In the genomic region with DNA sequence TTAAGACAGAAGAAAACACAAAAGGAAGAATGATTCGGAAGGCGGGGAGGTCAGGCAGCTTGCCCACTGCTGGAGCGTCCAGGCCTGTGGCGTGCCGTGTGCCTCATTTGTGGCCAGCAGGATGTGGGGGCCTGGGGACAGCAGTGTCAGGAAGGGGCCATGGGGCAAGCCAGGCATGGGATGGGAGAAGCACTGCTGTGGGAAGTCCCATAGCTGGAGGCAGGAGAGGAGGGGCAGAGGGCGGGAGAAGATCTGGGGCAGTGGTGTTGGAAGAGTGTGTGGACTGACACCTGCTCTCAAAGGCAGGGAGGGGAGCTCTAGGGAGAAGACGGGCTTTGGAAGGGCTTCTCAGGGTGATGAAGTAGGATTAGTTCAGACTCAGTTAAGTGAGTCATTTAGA, we compare ENCODE assay signal across 22 cellular contexts.
A peak's percentile ranks its signal among the peaks of the same experiment; 100 is the strongest.
DNase-seq lines count a peak whose midpoint lies in the region; TF ChIP-seq lines count a peak whose summit lies in the region.
"Had no signal": no experiment of that assay in that cellular context is flagged by ENCODE, and none has a peak within 500 bp of the region (broad histone marks: within the 10 kb centered on the region; RNA-seq: fewer than 3 reads in every experiment).

No MANE protein-coding gene starts in this region.

- H4K8ac ChIP-seq in neuronal stem cell (ENCODE audit: low read depth, low read length), result peak overlapping the region; percentile 21

- H2BK15ac ChIP-seq in neuronal stem cell (ENCODE audit: low read length), result peak overlapping the region; percentile 44

- peak overlapping the region; percentile 69 for H2BK12ac ChIP-seq in neuronal stem cell (ENCODE audit: low read length)

- H2AK5ac ChIP-seq in neuronal stem cell (ENCODE audit: low read depth, low read length), result peak overlapping the region; percentile 70

- TF ChIP-seq POLR2A in erythroblast (IDR thresholded peaks at IDR 0.05; ENCODE audit: low read length), result no peak

- DNase-seq in activated CD4-positive, alpha-beta T cell treated with anti-CD3 and anti-CD28 coated beads, Interleukin-2, amount 10 ng/mL, durations not matched to agents 7 days and 5 days, result no peak
- DNase-seq in activated CD4-positive, alpha-beta T cell treated with anti-CD3 and anti-CD28 coated beads, Interleukin-2, amount 50 U/mL, for 48 hours, result no peak
- DNase-seq in M059J (ENCODE audit: low read depth) (peak; percentile 8), neuronal stem cell (ENCODE audit: low spot score) (no peak), pons (ENCODE audit: low spot score) (no peak), erythroblast (lab: John Stamatoyannopoulos, UW) (no peak), NCI-H1417 (lab: John Stamatoyannopoulos, UW) (no peak)
- no peak for DNase-seq in activated T-helper 2 cell treated with anti-CD3 and anti-CD28 coated beads, Interferon-gamma antibody, Interleukin-2, Interleukin-4, amounts not matched to agents 10 μg/mL and 5 μg/mL and 100 μg/mL, durations not matched to agents 14 hours and 24 hours and 36 hours (ENCODE audit: low spot score)
- DNase-seq: anterior cingulate cortex, BE2C, Calu3, Kasumi-1, left colon, naive B cell, NCI-H1092, NCI-H2081, NCI-H446, posterior cingulate gyrus, SJCRH30, uterus, WERI-Rb-1 had no signal

- peak overlapping the region; percentile 21 for H2AFZ ChIP-seq in neuronal stem cell (ENCODE audit: low read length)

- POLR2A ChIA-PET in activated CD4-positive, alpha-beta T cell treated with anti-CD3 and anti-CD28 coated beads, Interleukin-2, amount 10 ng/mL, durations not matched to agents 7 days and 5 days (lab: Charles Lee), result interaction anchor here (0.5 kb wide), 1 partner anchor 1759 kb away, joined by 3 read pairs; no protein-coding TSS in a partner anchor

- H3K9me3 ChIP-seq in neuronal stem cell (replicated peaks in 1 of 2; ENCODE audit: control insufficient read depth in 2 of 2, insufficient read depth in 1 of 2, low read depth in 1 of 2, low read length in 2 of 2), result no peaks in the 10 kb centered on the region
- H3K9me3 ChIP-seq: BE2C, SJCRH30, uterus had no signal

- no CpG with 5 or more reads among the region's 7 CpGs for WGBS in neuronal stem cell (ENCODE audit: extremely low coverage in 2 of 2, insufficient read length in 2 of 2, insufficient replicate concordance in 1 of 2), 2 donors

- H3K4me3 Mint-ChIP-seq in activated CD4-positive, alpha-beta T cell treated with anti-CD3 and anti-CD28 coated beads, Interleukin-2, amount 10 ng/mL, durations not matched to agents 7 days and 5 days, result no peak overlapping the region
- H3K4me3 Mint-ChIP-seq in activated T-helper 2 cell treated with anti-CD3 and anti-CD28 coated beads, Interferon-gamma antibody, Interleukin-2, Interleukin-4, amounts not matched to agents 10 μg/mL and 5 μg/mL and 100 μg/mL, durations not matched to agents 14 hours and 24 hours and 36 hours (ENCODE audit: low read depth), result peak overlapping the region; percentile 28
- H3K4me3 Mint-ChIP-seq: memory B cell had no signal

- peaks cover 0 to 7% (median 0%) of the 10 kb centered on the region in 3 experiments for H3K27me3 ChIP-seq in neuronal stem cell (ENCODE audit: control insufficient read depth in 3 of 3, insufficient read depth in 3 of 3, low read depth in 1 of 3, low read length in 3 of 3)
- H3K27me3 ChIP-seq: BE2C, uterus had no signal

- peak overlapping the region; percentile 41 for H3K27ac Mint-ChIP-seq in activated CD4-positive, alpha-beta T cell treated with anti-CD3 and anti-CD28 coated beads, Interleukin-2, amount 10 ng/mL, durations not matched to agents 7 days and 5 days
- H3K27ac Mint-ChIP-seq in activated T-helper 2 cell treated with anti-CD3 and anti-CD28 coated beads, Interferon-gamma antibody, Interleukin-2, Interleukin-4, amounts not matched to agents 10 μg/mL and 5 μg/mL and 100 μg/mL, durations not matched to agents 14 hours and 24 hours and 36 hours, result peak overlapping the region; percentile 84
- H3K27ac Mint-ChIP-seq: memory B cell, naive B cell had no signal

- no peak overlapping the region for H3K9ac ChIP-seq in neuronal stem cell (ENCODE audit: low read depth, low read length, poor library complexity)

- no peak overlapping the region for H4K91ac ChIP-seq in neuronal stem cell (ENCODE audit: low read depth, low read length, poor library complexity)

- H3K4me1 ChIP-seq in neuronal stem cell (ENCODE audit: control insufficient read depth in 2 of 2, insufficient read depth in 1 of 2, low read depth in 1 of 2, low read length in 2 of 2), result peaks cover 10 to 36% of the 10 kb centered on the region in 2 donors
- H3K4me1 ChIP-seq: BE2C, uterus had no signal

- no peaks in the 10 kb centered on the region for H3K79me1 ChIP-seq in neuronal stem cell (ENCODE audit: low read depth, low read length)

- CTCF ChIA-PET in activated CD4-positive, alpha-beta T cell treated with anti-CD3 and anti-CD28 coated beads, Interleukin-2, amount 10 ng/mL, durations not matched to agents 7 days and 5 days (lab: Charles Lee), result interaction anchor here (0.6 to 1.7 kb wide), 3 partner anchors 12 to 824 kb away, joined by 3 to 5 read pairs (median 3); no protein-coding TSS in a partner anchor

- H2BK5ac ChIP-seq in neuronal stem cell (ENCODE audit: low read length), result no peak overlapping the region

- no peak overlapping the region for H2BK120ac ChIP-seq in neuronal stem cell (ENCODE audit: low read depth, low read length)

- H3K27me3 Mint-ChIP-seq in activated CD4-positive, alpha-beta T cell treated with anti-CD3 and anti-CD28 coated beads, Interleukin-2, amount 10 ng/mL, durations not matched to agents 7 days and 5 days, result peaks cover 16% of the 10 kb centered on the region
- peaks cover 20% of the 10 kb centered on the region for H3K27me3 Mint-ChIP-seq in activated T-helper 2 cell treated with anti-CD3 and anti-CD28 coated beads, Interferon-gamma antibody, Interleukin-2, Interleukin-4, amounts not matched to agents 10 μg/mL and 5 μg/mL and 100 μg/mL, durations not matched to agents 14 hours and 24 hours and 36 hours (ENCODE audit: low read depth)

- no peak overlapping the region for H3K4me2 ChIP-seq in neuronal stem cell (ENCODE audit: insufficient read depth, low read length, poor library complexity, severe bottlenecking)

- peak overlapping the region; percentile 35 for H3K23ac ChIP-seq in neuronal stem cell (ENCODE audit: low read depth, low read length, poor library complexity)

- peaks cover 3% of the 10 kb centered on the region for H3K9me3 Mint-ChIP-seq in activated CD4-positive, alpha-beta T cell treated with anti-CD3 and anti-CD28 coated beads, Interleukin-2, amount 10 ng/mL, durations not matched to agents 7 days and 5 days
- no peaks in the 10 kb centered on the region for H3K9me3 Mint-ChIP-seq in activated T-helper 2 cell treated with anti-CD3 and anti-CD28 coated beads, Interferon-gamma antibody, Interleukin-2, Interleukin-4, amounts not matched to agents 10 μg/mL and 5 μg/mL and 100 μg/mL, durations not matched to agents 14 hours and 24 hours and 36 hours
- H3K9me3 Mint-ChIP-seq: memory B cell, naive B cell had no signal

- intact Hi-C loops in activated T-helper 2 cell treated with anti-CD3 and anti-CD28 coated beads, Interferon-gamma antibody, Interleukin-2, Interleukin-4, amounts not matched to agents 10 μg/mL and 5 μg/mL and 100 μg/mL, durations not matched to agents 14 hours and 24 hours and 36 hours (cut with micrococcal nuclease), result loop anchor here (1.0 to 5.0 kb wide), 5 partner anchors 8 to 189 kb away; partner anchors contain the start of gene BUB1

- H3K4me3 ChIP-seq in neuronal stem cell (ENCODE audit: low read length in 2 of 2), result no peak overlapping the region
- H3K4me3 ChIP-seq: SJCRH30, uterus had no signal

- peaks cover 49% of the 10 kb centered on the region for H3K4me1 Mint-ChIP-seq in activated CD4-positive, alpha-beta T cell treated with anti-CD3 and anti-CD28 coated beads, Interleukin-2, amount 10 ng/mL, durations not matched to agents 7 days and 5 days
- H3K4me1 Mint-ChIP-seq in activated T-helper 2 cell treated with anti-CD3 and anti-CD28 coated beads, Interferon-gamma antibody, Interleukin-2, Interleukin-4, amounts not matched to agents 10 μg/mL and 5 μg/mL and 100 μg/mL, durations not matched to agents 14 hours and 24 hours and 36 hours (ENCODE audit: low read depth), result peaks cover 69% of the 10 kb centered on the region
- H3K4me1 Mint-ChIP-seq: naive B cell had no signal

- peak overlapping the region; percentile 50 for H3K18ac ChIP-seq in neuronal stem cell (ENCODE audit: low read length)

- H3K4ac ChIP-seq in neuronal stem cell (ENCODE audit: low read length), result no peak overlapping the region

- no peaks in the 10 kb centered on the region for H3K36me3 ChIP-seq in neuronal stem cell (replicated peaks in 1 of 2; ENCODE audit: control insufficient read depth in 2 of 2, insufficient read depth in 2 of 2, low read length in 2 of 2)
- H3K36me3 ChIP-seq: BE2C, SJCRH30, uterus, WERI-Rb-1 had no signal

- no peak overlapping the region for H3K27ac ChIP-seq in neuronal stem cell (replicated peaks; ENCODE audit: low read length)
- H3K27ac ChIP-seq: SJCRH30, uterus, WERI-Rb-1 had no signal

- H3K14ac ChIP-seq in neuronal stem cell (ENCODE audit: low read length), result peak overlapping the region; percentile 43

- peaks cover 10% of the 10 kb centered on the region for H3K36me3 Mint-ChIP-seq in activated CD4-positive, alpha-beta T cell treated with anti-CD3 and anti-CD28 coated beads, Interleukin-2, amount 10 ng/mL, durations not matched to agents 7 days and 5 days (ENCODE audit: low read depth)
- peaks cover 6% of the 10 kb centered on the region for H3K36me3 Mint-ChIP-seq in activated T-helper 2 cell treated with anti-CD3 and anti-CD28 coated beads, Interferon-gamma antibody, Interleukin-2, Interleukin-4, amounts not matched to agents 10 μg/mL and 5 μg/mL and 100 μg/mL, durations not matched to agents 14 hours and 24 hours and 36 hours (ENCODE audit: low read depth)
- H3K36me3 Mint-ChIP-seq: memory B cell, naive B cell had no signal
